Comparison of ENCODE assay signal across 13 cellular contexts in the genomic region with DNA sequence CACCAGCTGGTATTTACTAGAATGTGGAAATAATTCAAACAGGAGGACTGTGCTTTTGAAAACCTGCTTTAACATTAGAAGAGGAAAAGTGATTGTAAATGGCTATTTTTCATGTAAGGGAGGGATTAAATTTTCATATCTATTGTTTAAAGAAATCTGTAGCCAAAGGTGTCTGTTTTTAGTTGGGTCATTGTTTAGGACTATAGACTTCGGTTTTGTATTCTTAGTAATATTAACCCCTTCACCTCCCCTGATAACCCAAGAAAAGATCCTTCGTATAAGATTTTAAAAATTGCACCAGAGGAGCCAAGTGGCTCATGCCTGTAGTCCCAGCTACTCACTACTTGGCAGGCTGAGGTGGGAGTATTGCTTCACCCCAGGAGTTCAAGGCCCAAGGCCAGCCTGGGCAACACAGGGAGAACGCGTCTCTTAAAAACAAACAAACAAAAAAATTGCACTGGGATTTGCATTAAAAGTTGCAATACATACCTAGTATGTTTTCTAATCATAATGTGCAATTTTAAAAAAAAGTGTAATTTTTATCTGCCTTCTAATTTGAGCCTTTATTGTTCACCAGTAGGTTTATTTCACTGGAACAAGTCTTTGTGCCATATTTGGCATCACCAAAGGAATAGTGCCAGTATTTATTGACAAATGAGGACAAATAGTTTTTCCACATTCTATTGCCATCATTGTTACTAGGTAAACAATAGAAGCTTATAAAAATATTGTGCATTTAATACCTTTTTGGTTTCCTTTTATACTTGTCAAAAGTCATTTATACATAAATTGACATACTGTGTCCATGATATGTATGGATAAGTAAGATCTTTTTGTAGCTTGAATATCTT. TPM values are rescaled to one million over a fixed set of nuclear protein-coding genes. Genes with fewer than 3 reads are reported as not detected.
A peak's percentile ranks its signal among the peaks of the same experiment; 100 is the strongest.
DNase-seq lines count a peak whose midpoint lies in the region; ATAC-seq, FAIRE-seq and TF ChIP-seq lines count a peak whose summit lies in the region.
"Had no signal": no experiment of that assay in that cellular context is flagged by ENCODE, and none has a peak within 500 bp of the region (broad histone marks: within the 10 kb centered on the region; RNA-seq: fewer than 3 reads in every experiment).

No MANE protein-coding gene starts in this region.

- TF ChIP-seq POLR2A in HepG2 (IDR thresholded peaks at IDR 0.05; ENCODE audit: insufficient read depth in 1 of 2, low read depth in 2 of 2, low read length in 2 of 2) = no peak

- H3K9ac ChIP-seq in SK-N-SH = no peak overlapping the region
- no peak overlapping the region for H3K9ac ChIP-seq in HepG2 (ENCODE audit: insufficient read depth, low read depth, low read length)

- intact Hi-C loops in HepG2 (cut with micrococcal nuclease; ENCODE audit: unreplicated experiment) (no loop called here), upper lobe of right lung (cut with DNase I) (no loop called here)

- no peak overlapping the region for H3K4me3 ChIP-seq in SK-N-SH (ENCODE audit: low read depth in 2 of 2, low read length in 1 of 2)
- H3K4me3 ChIP-seq in choroid plexus epithelial cell (ENCODE audit: low read depth, low read length) = no peak overlapping the region
- no peak overlapping the region for H3K4me3 ChIP-seq in HepG2 (replicated peaks in 1 of 3; ENCODE audit: insufficient read depth in 1 of 3, low read depth in 2 of 3, low read length in 3 of 3)
- H3K4me3 ChIP-seq in upper lobe of right lung = no peak overlapping the region

- no peak overlapping the region for H3K4me2 ChIP-seq in SK-N-SH
- H3K4me2 ChIP-seq in HepG2 (ENCODE audit: low read depth, low read length) = 0 out of 2 replicates have a peak overlapping the region, but pooled peaks have one; percentile 1

- TF ChIP-seq EP300 in SK-N-SH (IDR thresholded peaks at IDR 0.05; ENCODE audit: borderline replicate concordance in 1 of 2, low read depth in 1 of 2, low read length in 1 of 2) = no peak
- TF ChIP-seq EP300 in HepG2 (IDR thresholded peaks at IDR 0.05; ENCODE audit: low read depth in 2 of 2, low read length in 2 of 2) = 0 out of 4 replicates have a peak, but pooled peaks have one; percentile 17 to 18
- TF ChIP-seq EP300 in HepG2 (CRISPR knock-in tag; IDR thresholded peaks at IDR 0.05; ENCODE audit: borderline replicate concordance) = no peak

- H2AFZ ChIP-seq in SK-N-SH (ENCODE audit: low read depth) = no peak overlapping the region
- no peak overlapping the region for H2AFZ ChIP-seq in HepG2 (ENCODE audit: low read length)

- H3K79me2 ChIP-seq in SK-N-SH (ENCODE audit: insufficient read depth) = peaks cover 90% of the 10 kb centered on the region
- peaks cover 59% of the 10 kb centered on the region for H3K79me2 ChIP-seq in HepG2 (ENCODE audit: insufficient read depth, low read length)

- H3K27ac ChIP-seq in SK-N-SH (ENCODE audit: low read depth in 2 of 2, low read length in 1 of 2) (no peak overlapping the region), HepG2 (ENCODE audit: extremely low read length, insufficient read depth, low read length) (no peak overlapping the region), upper lobe of right lung (no peak overlapping the region)
- H3K27ac ChIP-seq: WERI-Rb-1 had no signal

- H3K36me3 ChIP-seq in SK-N-SH (replicated peaks in 1 of 2; ENCODE audit: control insufficient read depth in 1 of 2, insufficient read depth in 2 of 2, low read length in 1 of 2) = peaks cover 0 to 3% of the 10 kb centered on the region in 2 experiments
- H3K36me3 ChIP-seq in HepG2 (replicated peaks in 1 of 2; ENCODE audit: control insufficient read depth in 1 of 2, insufficient read depth in 2 of 2, low read length in 2 of 2) = no peaks in the 10 kb centered on the region
- no peaks in the 10 kb centered on the region for H3K36me3 ChIP-seq in upper lobe of right lung
- H3K36me3 ChIP-seq: WERI-Rb-1 had no signal

- ATAC-seq in SK-N-SH treated with all-trans-retinoic acid at 6 μM for 48 hours (no peak), HepG2 (peak; percentile 69), upper lobe of right lung (peak; percentile 36), GM18511 (IDR thresholded peaks at IDR 0.05; ENCODE audit: unreplicated experiment) (no peak)

- no TSS peak for BruUV-seq in HepG2 (replicated peaks; lab: Mats Ljungman, UMichigan)

- CTCF ChIA-PET in SK-N-SH (lab: Yijun Ruan, JAX) = no interaction called here
- CTCF ChIA-PET in HepG2 (lab: Yijun Ruan, JAX; ENCODE audit: low intra/inter-chr PET ratio, low total read pairs) = no interaction called here

- TF ChIP-seq CTCF in SK-N-SH (IDR thresholded peaks at IDR 0.05) = no peak
- no peak for TF ChIP-seq CTCF in choroid plexus epithelial cell (conservative IDR thresholded peaks at IDR 0.05; ENCODE audit: low read depth, low read length)
- no peak for TF ChIP-seq CTCF in HepG2 (CRISPR knock-in tag; IDR thresholded peaks at IDR 0.05)
- no peak for TF ChIP-seq CTCF in upper lobe of right lung (IDR thresholded peaks at IDR 0.05)

- in situ Hi-C loops in HepG2 (cut with HindIII; ENCODE audit: extremely low pct_ligation_motif_present, low pct_unique_long_range_greater_than_20kb) = no loop called here

- H3K9me2 ChIP-seq in SK-N-SH = no peaks in the 10 kb centered on the region

- peak; percentile 63 for FAIRE-seq in HepG2 (lab: Jason Lieb, UNC)

- POLR2A ChIA-PET in SK-N-SH (lab: Yijun Ruan, JAX) (interaction anchor here (1.7 kb wide), 1 partner anchor 34 kb away, joined by 4 read pairs; no protein-coding TSS in a partner anchor), HepG2 (lab: Yijun Ruan, JAX) (interaction anchor here (0.6 to 1.5 kb wide), 2 partner anchors 34 to 768 kb away, joined by 3 to 8 read pairs; a partner anchor contains a TSS)

- H3F3A ChIP-seq in SK-N-SH (replicated peaks; ENCODE audit: insufficient read depth) = peaks cover 28% of the 10 kb centered on the region

- WGBS in SK-N-SH (ENCODE audit: low lambda C conversion rate) = 74% methylated on average over 4 of the region's 4 CpGs
- WGBS in HepG2 (ENCODE audit: low lambda C conversion rate) = 16% methylated on average over 4 of the region's 4 CpGs

- no peak for TF ChIP-seq RAD21 in SK-N-SH (IDR thresholded peaks at IDR 0.05; ENCODE audit: low read length)
- no peak for TF ChIP-seq RAD21 in HepG2 (CRISPR knock-in tag; IDR thresholded peaks at IDR 0.05)

- H3K27me3 ChIP-seq in SK-N-SH (ENCODE audit: insufficient read depth) (no peaks in the 10 kb centered on the region), HepG2 (ENCODE audit: control insufficient read depth in 1 of 2, insufficient read depth in 2 of 2, low read length in 2 of 2) (no peaks in the 10 kb centered on the region), upper lobe of right lung (no peaks in the 10 kb centered on the region)

- H3K4me1 ChIP-seq in SK-N-SH (ENCODE audit: control insufficient read depth in 1 of 2, insufficient read depth in 2 of 2, low read depth in 1 of 2, low read length in 1 of 2) (peaks cover 0 to 35% of the 10 kb centered on the region in 2 experiments), HepG2 (ENCODE audit: insufficient read depth, low read length) (peaks cover 43% of the 10 kb centered on the region), upper lobe of right lung (peaks cover 53% of the 10 kb centered on the region)

- H3K9me3 ChIP-seq in SK-N-SH = no peaks in the 10 kb centered on the region
- H3K9me3 ChIP-seq in HepG2 (ENCODE audit: low read length) = no peaks in the 10 kb centered on the region
- no peaks in the 10 kb centered on the region for H3K9me3 ChIP-seq in upper lobe of right lung

- DNase-seq in SK-N-SH = no peak
- peak; percentile 42 for DNase-seq in choroid plexus epithelial cell (ENCODE audit: low read depth)
- DNase-seq in HepG2 (ENCODE audit: low spot score) = peak; percentile 57
- no peak for DNase-seq in upper lobe of right lung
- no peak for DNase-seq in DMS114 treated with DMSO at 0.1 percent for 48 hours (lab: John Stamatoyannopoulos, UW; ENCODE audit: unreplicated experiment)
- DNase-seq in activated CD4-positive, alpha-beta T cell treated with anti-CD3 and anti-CD28 coated beads for 4 hours = no peak
- DNase-seq: GF-D8; NCI-H146; stimulated activated CD8-positive, alpha-beta memory T cell treated with anti-CD3 and anti-CD28 coated beads, Interleukin-4, amount 100 ng/mL, for 48 hours; trophoblast cell; WERI-Rb-1 had no signal

- H4K20me1 ChIP-seq in SK-N-SH (ENCODE audit: insufficient read depth) = peaks cover 79% of the 10 kb centered on the region
- peaks cover 20% of the 10 kb centered on the region for H4K20me1 ChIP-seq in HepG2 (ENCODE audit: insufficient read depth, low read length)

TF ChIP-seq in SK-N-SH, 30 proteins besides CTCF, POLR2A, EP300 and RAD21 (continues in another document):
- TF ChIP-seq FOXM1 (IDR thresholded peaks at IDR 0.05; ENCODE audit: low read depth) = no peak

TF ChIP-seq in SK-N-SH treated with all-trans-retinoic acid at 6 μM for 48 hours, 23 proteins besides CTCF, POLR2A, EP300 and RAD21 (continues in another document):
- no peak for TF ChIP-seq ZC3H10 (CRISPR knock-in tag; IDR thresholded peaks at IDR 0.05)

TF ChIP-seq in HepG2, 621 proteins besides CTCF, POLR2A, EP300 and RAD21 (continues in another document):
- TF ChIP-seq NCOA2 (CRISPR knock-in tag; IDR thresholded peaks at IDR 0.05) = peak; percentile 41; the same call in 1 of the 2 replicates

RNA-seq across cellular contexts. Expression of a gene that starts 34.3 kb away (rescaled TPM):
- 20.4 and 26.0 TPM in 2 replicates for polyA plus RNA-seq in SK-N-SH (2012; rRNA removed)
- polyA plus RNA-seq in SK-N-SH (2012; cell fraction: cytosol; rRNA removed) = 10.1 and 11.9 TPM in 2 replicates
- 97.2 and 107 TPM in 2 replicates for polyA plus RNA-seq in SK-N-SH (2012; cell fraction: nucleus; rRNA removed)
- total RNA-seq in HepG2 (2016; rRNA removed; fragmentation: Illumina TruSeq; extraction: Trizol) = 12.6 and 15.8 TPM in 2 replicates
- 8.7 and 10.0 TPM in 2 replicates for total RNA-seq in HepG2 (2016; cell fraction: cytosol; rRNA removed; fragmentation: Illumina TruSeq; extraction: Trizol; ENCODE audit: low read depth)
- 13.0 and 14.8 TPM in 2 replicates for total RNA-seq in HepG2 (2016; cell fraction: insoluble cytoplasmic fraction; rRNA removed; fragmentation: Illumina TruSeq; extraction: Trizol)
- total RNA-seq in HepG2 (2016; cell fraction: membrane; rRNA removed; fragmentation: Illumina TruSeq; extraction: Trizol) = 5.7 and 6.5 TPM in 2 replicates
- total RNA-seq in HepG2 (2016; cell fraction: nucleus; rRNA removed; fragmentation: Illumina TruSeq; extraction: Trizol) = 13.8 and 18.4 TPM in 2 replicates
- 24.8 and 29.8 TPM in 2 replicates for polyA plus RNA-seq in HepG2 (2011; rRNA removed)
- 11.2 and 11.6 TPM in 2 replicates for polyA plus RNA-seq in HepG2 (2011; cell fraction: cytosol; rRNA removed)
- 118 TPM in 2 replicates for polyA plus RNA-seq in HepG2 (2011; cell fraction: nucleus; rRNA removed)
- 13.5 and 15.0 TPM in 2 replicates for polyA plus RNA-seq in HepG2 (2012)
- polyA plus RNA-seq in HepG2 (2016; cell fraction: cytosol; fragmentation: Illumina TruSeq; extraction: Trizol; ENCODE audit: low read depth) = 0.43 and 0.50 TPM in 2 replicates
- 7.1 and 8.6 TPM in 2 replicates for polyA plus RNA-seq in HepG2 (2016; cell fraction: insoluble cytoplasmic fraction; fragmentation: Illumina TruSeq; extraction: Trizol; ENCODE audit: low read depth)
- 1.5 and 1.7 TPM in 2 replicates for polyA plus RNA-seq in HepG2 (2016; cell fraction: membrane; fragmentation: Illumina TruSeq; extraction: Trizol; ENCODE audit: low read depth)
- 22.3 and 26.9 TPM in 2 replicates for polyA plus RNA-seq in HepG2 (2016; cell fraction: nucleus; fragmentation: Illumina TruSeq; extraction: Trizol; ENCODE audit: insufficient read depth, low read depth)
- 28.7 and 66.5 TPM in 2 replicates for polyA minus RNA-seq in HepG2 (2011; rRNA and poly(A)+ RNA removed; ENCODE audit: low replicate concordance)
- polyA minus RNA-seq in HepG2 (2011; cell fraction: cytosol; rRNA and poly(A)+ RNA removed) = 8.6 and 12.1 TPM in 2 replicates
- 38.9 and 42.6 TPM in 2 replicates for polyA minus RNA-seq in HepG2 (2011; cell fraction: nucleus; rRNA and poly(A)+ RNA removed)
- 50.6 TPM for total RNA-seq in upper lobe of right lung

Comparison
In these comparisons a context has a peak if more than half of its experiments do, and no peak if none do; other contexts are left out.
1. DNase-seq: peak in choroid plexus epithelial cell (single experiment) and HepG2 (single experiment); none in SK-N-SH (single experiment), upper lobe of right lung (single experiment), DMS114 treated with DMSO at 0.1 percent for 48 hours (single experiment) and activated CD4-positive, alpha-beta T cell treated with anti-CD3 and anti-CD28 coated beads for 4 hours (0 of 2).
2. ATAC-seq: peak in HepG2 (single experiment) and upper lobe of right lung (single experiment); none in SK-N-SH treated with all-trans-retinoic acid at 6 μM for 48 hours (single experiment) and GM18511 (single experiment).